In genomic region chr14:76376001-76376404, GRCh38 we compare ENCODE assay signal across 9 cellular contexts. TPM values are rescaled to one million over a fixed set of nuclear protein-coding genes. Genes with fewer than 3 reads are reported as not detected.
DNase-seq lines count a peak whose midpoint lies in the region; ATAC-seq, FAIRE-seq and TF ChIP-seq lines count a peak whose summit lies in the region.
"Had no signal": no experiment of that assay in that cellular context is flagged by ENCODE, and none has a peak within 500 bp of the region (broad histone marks: within the 10 kb centered on the region; RNA-seq: fewer than 3 reads in every experiment).

Gene ESRRB (plus strand): TSS chr14:76376137. CDS start chr14:76376402, 265 bp downstream.

- DNase-seq in H7 (peak; percentile 86), RWPE2 (ENCODE audit: low spot score) (no peak), glutamatergic neuron (peak; percentile 58), pons (ENCODE audit: low spot score) (peak; percentile 9), NCI-H146 (lab: John Stamatoyannopoulos, UW) (no peak), small intestine (no peak), LoVo (ENCODE audit: low spot score) (no peak)

- peaks cover 3% of the 10 kb centered on the region for H3K4me1 ChIP-seq in RWPE2 (ENCODE audit: insufficient read depth, poor library complexity, severe bottlenecking)
- no peaks in the 10 kb centered on the region for H3K4me1 ChIP-seq in small intestine (ENCODE audit: control insufficient read depth in 2 of 2, insufficient read depth in 1 of 2, low read depth in 1 of 2, low read length in 1 of 2)

- H3K4me3 ChIP-seq in H7 (ENCODE audit: insufficient read depth, low read depth, low read length) (peak within 1 kb of the TSS; percentile 50), RWPE2 (ENCODE audit: severe bottlenecking) (no peak within 1 kb of the TSS), small intestine (ENCODE audit: low read depth in 1 of 2, low read length in 2 of 2) (peak within 1 kb of the TSS in 1 of 2 donors; percentile 14)

- H3K9me3 ChIP-seq in RWPE2 (ENCODE audit: severe bottlenecking) = no peaks in the 10 kb centered on the region
- no peaks in the 10 kb centered on the region for H3K9me3 ChIP-seq in small intestine (ENCODE audit: control insufficient read depth, low read depth)

- FAIRE-seq in small intestine (lab: Jason Lieb, UNC) = no peak

- H3K27ac ChIP-seq in RWPE2 (ENCODE audit: poor library complexity, severe bottlenecking) = no peak within 1 kb of the TSS
- H3K27ac ChIP-seq in small intestine (ENCODE audit: low read depth in 1 of 2, low read length in 1 of 2) = no peak within 1 kb of the TSS
- H3K27ac ChIP-seq: VCaP had no signal

- H3K36me3 Mint-ChIP-seq in glutamatergic neuron (ENCODE audit: unreplicated experiment) = no peaks in the 10 kb centered on the region

- ATAC-seq in RWPE2 (ENCODE audit: low read depth) = peak; percentile 38
- ATAC-seq in HG02571 (IDR thresholded peaks at IDR 0.05; ENCODE audit: unreplicated experiment) = no peak

- no peak within 1 kb of the TSS for H3K27ac Mint-ChIP-seq in glutamatergic neuron (ENCODE audit: unreplicated experiment)

- peaks cover 8% of the 10 kb centered on the region for H3K9me3 Mint-ChIP-seq in glutamatergic neuron (ENCODE audit: unreplicated experiment)

- H3K4me3 Mint-ChIP-seq in glutamatergic neuron (ENCODE audit: unreplicated experiment) = peak within 1 kb of the TSS; percentile 96

- no peak for TF ChIP-seq CTCF in RWPE2 (IDR thresholded peaks at IDR 0.05; ENCODE audit: poor library complexity, severe bottlenecking)
- TF ChIP-seq CTCF in glutamatergic neuron (IDR thresholded peaks at IDR 0.05; ENCODE audit: partially characterized antibody, unreplicated experiment) = no peak

- no peaks in the 10 kb centered on the region for H3K36me3 ChIP-seq in H7 (replicated peaks; ENCODE audit: control insufficient read depth, insufficient read depth, low read length)
- no peaks in the 10 kb centered on the region for H3K36me3 ChIP-seq in RWPE2 (ENCODE audit: low read depth)
- H3K36me3 ChIP-seq in small intestine (ENCODE audit: control insufficient read depth in 2 of 2, insufficient read depth in 2 of 2, low read length in 2 of 2) = no peaks in the 10 kb centered on the region

- peaks cover 32% of the 10 kb centered on the region for H3K4me1 Mint-ChIP-seq in glutamatergic neuron (ENCODE audit: low read depth, unreplicated experiment)

- peaks cover 56% of the 10 kb centered on the region for H3K27me3 ChIP-seq in H7 (ENCODE audit: control insufficient read depth, insufficient read depth, low read length)
- H3K27me3 ChIP-seq in RWPE2 (ENCODE audit: insufficient read depth, poor library complexity, severe bottlenecking) = peaks cover 74% of the 10 kb centered on the region
- H3K27me3 ChIP-seq in small intestine (ENCODE audit: control insufficient read depth in 2 of 2, insufficient read depth in 2 of 2, low read length in 2 of 2) = peaks cover 10 to 30% of the 10 kb centered on the region in 2 donors

- peaks cover 15% of the 10 kb centered on the region for H3K27me3 Mint-ChIP-seq in glutamatergic neuron (ENCODE audit: unreplicated experiment)

- 3 to 5% (median 3%) methylated on average over 23 to 25 of the region's 25 CpGs for WGBS in small intestine, 3 donors

RNA-seq across cellular contexts. Expression of gene ESRRB, which starts in this region (rescaled TPM):
- 1.4 and 1.9 TPM in 2 replicates for total RNA-seq in H7 (2014; rRNA removed; shearing (Covaris generic))
- total RNA-seq in glutamatergic neuron (ENCODE audit: unreplicated experiment) = 1.7 TPM
- under 1 TPM in 2 of 3 donors, not detected in 1; 0.04 to 0.54 TPM for polyA plus RNA-seq in small intestine

Comparison
In these comparisons a context has a peak if more than half of its experiments do, and no peak if none do; other contexts are left out.
1. DNase-seq: peak in H7 (single experiment), glutamatergic neuron (single experiment) and pons (single experiment); none in RWPE2 (single experiment), NCI-H146 (single experiment), small intestine (single experiment) and LoVo (single experiment).